In genomic region chr1:58710190-58710589, GRCh38 we compare ENCODE assay signal across 19 cellular contexts.
"Had no signal": no experiment of that assay in that cellular context is flagged by ENCODE, and none has a peak within 500 bp of the region (broad histone marks: within the 10 kb centered on the region; RNA-seq: fewer than 3 reads in every experiment).

No MANE protein-coding gene starts in this region.

- ATAC-seq: activated CD4-positive, alpha-beta T cell treated with anti-CD3 and anti-CD28 coated beads for 36 hours; activated CD8-positive, alpha-beta memory T cell treated with anti-CD3 and anti-CD28 coated beads, Interleukin-2, amount 10 ng/mL, durations not matched to agents 7 days and 5 days; natural killer cell; stimulated activated effector memory CD8-positive, alpha-beta T cell treated with anti-CD3 and anti-CD28 coated beads, Interleukin-12 subunit alpha, Interleukin-12 subunit beta, amount 100 ng/mL, for 72 hours had no signal

- DNase-seq: activated CD4-positive, alpha-beta memory T cell treated with anti-CD3 and anti-CD28 coated beads, Interleukin-2, amount 10 ng/mL, durations not matched to agents 7 days and 5 days; activated CD4-positive, alpha-beta T cell treated with anti-CD3 and anti-CD28 coated beads for 36 hours; activated CD8-positive, alpha-beta memory T cell treated with anti-CD3 and anti-CD28 coated beads, Interleukin-2, amount 10 ng/mL, durations not matched to agents 7 days and 5 days; activated naive CD4-positive, alpha-beta T cell; activated naive CD8-positive, alpha-beta T cell treated with anti-CD3 and anti-CD28 coated beads for 36 hours; amniotic stem cell; central memory CD4-positive, alpha-beta T cell; esophagus squamous epithelium; immature natural killer cell; kidney glomerular epithelial cell; natural killer cell; sigmoid colon; stimulated activated CD4-positive, alpha-beta T cell treated with anti-CD3 and anti-CD28 coated beads, Interleukin-4, amount 100 ng/mL, for 24 hours; stomach; testis had no signal

- H3K27ac Mint-ChIP-seq: activated CD4-positive, alpha-beta memory T cell treated with anti-CD3 and anti-CD28 coated beads, Interleukin-2, amount 10 ng/mL, durations not matched to agents 7 days and 5 days; activated CD4-positive, alpha-beta T cell treated with anti-CD3 and anti-CD28 coated beads for 36 hours; activated CD8-positive, alpha-beta memory T cell treated with anti-CD3 and anti-CD28 coated beads, Interleukin-2, amount 10 ng/mL, durations not matched to agents 7 days and 5 days; activated naive CD8-positive, alpha-beta T cell treated with anti-CD3 and anti-CD28 coated beads for 36 hours; immature natural killer cell; natural killer cell; stimulated activated effector memory CD8-positive, alpha-beta T cell treated with anti-CD3 and anti-CD28 coated beads, Interleukin-12 subunit alpha, Interleukin-12 subunit beta, amount 100 ng/mL, for 72 hours; T-helper 2 cell treated with Interferon-gamma antibody and Interleukin-4, amounts not matched to agents 5 μg/mL and 100 μg/mL, for 36 hours; type B pancreatic cell had no signal

- H3K4me1 Mint-ChIP-seq: activated CD4-positive, alpha-beta T cell treated with anti-CD3 and anti-CD28 coated beads for 36 hours; activated naive CD8-positive, alpha-beta T cell treated with anti-CD3 and anti-CD28 coated beads for 36 hours; immature natural killer cell; natural killer cell; stimulated activated effector memory CD8-positive, alpha-beta T cell treated with anti-CD3 and anti-CD28 coated beads, Interleukin-12 subunit alpha, Interleukin-12 subunit beta, amount 100 ng/mL, for 72 hours had no signal

- H3K36me3 Mint-ChIP-seq: activated CD8-positive, alpha-beta memory T cell treated with anti-CD3 and anti-CD28 coated beads, Interleukin-2, amount 10 ng/mL, durations not matched to agents 7 days and 5 days; activated naive CD8-positive, alpha-beta T cell treated with anti-CD3 and anti-CD28 coated beads for 36 hours; immature natural killer cell; natural killer cell; stimulated activated effector memory CD8-positive, alpha-beta T cell treated with anti-CD3 and anti-CD28 coated beads, Interleukin-12 subunit alpha, Interleukin-12 subunit beta, amount 100 ng/mL, for 72 hours; type B pancreatic cell had no signal

- H3K4me3 Mint-ChIP-seq: activated CD4-positive, alpha-beta memory T cell treated with anti-CD3 and anti-CD28 coated beads, Interleukin-2, amount 10 ng/mL, durations not matched to agents 7 days and 5 days; activated CD4-positive, alpha-beta T cell treated with anti-CD3 and anti-CD28 coated beads for 36 hours; activated CD8-positive, alpha-beta memory T cell treated with anti-CD3 and anti-CD28 coated beads, Interleukin-2, amount 10 ng/mL, durations not matched to agents 7 days and 5 days; activated naive CD8-positive, alpha-beta T cell treated with anti-CD3 and anti-CD28 coated beads for 36 hours; immature natural killer cell; natural killer cell; stimulated activated effector memory CD8-positive, alpha-beta T cell treated with anti-CD3 and anti-CD28 coated beads, Interleukin-12 subunit alpha, Interleukin-12 subunit beta, amount 100 ng/mL, for 72 hours; T-helper 2 cell treated with Interferon-gamma antibody and Interleukin-4, amounts not matched to agents 5 μg/mL and 100 μg/mL, for 36 hours; type B pancreatic cell had no signal

- H3K27ac ChIP-seq: coronary artery, esophagus squamous epithelium, sigmoid colon, stomach, testis had no signal

- H3K27me3 Mint-ChIP-seq: activated CD4-positive, alpha-beta T cell treated with anti-CD3 and anti-CD28 coated beads for 36 hours; activated naive CD8-positive, alpha-beta T cell treated with anti-CD3 and anti-CD28 coated beads for 36 hours; type B pancreatic cell had no signal

- H3K9me3 Mint-ChIP-seq: activated CD4-positive, alpha-beta memory T cell treated with anti-CD3 and anti-CD28 coated beads, Interleukin-2, amount 10 ng/mL, durations not matched to agents 7 days and 5 days; activated naive CD8-positive, alpha-beta T cell treated with anti-CD3 and anti-CD28 coated beads for 36 hours; immature natural killer cell; natural killer cell; stimulated activated effector memory CD8-positive, alpha-beta T cell treated with anti-CD3 and anti-CD28 coated beads, Interleukin-12 subunit alpha, Interleukin-12 subunit beta, amount 100 ng/mL, for 72 hours; T-helper 2 cell treated with Interferon-gamma antibody and Interleukin-4, amounts not matched to agents 5 μg/mL and 100 μg/mL, for 36 hours; type B pancreatic cell had no signal
